In the genomic region with DNA sequence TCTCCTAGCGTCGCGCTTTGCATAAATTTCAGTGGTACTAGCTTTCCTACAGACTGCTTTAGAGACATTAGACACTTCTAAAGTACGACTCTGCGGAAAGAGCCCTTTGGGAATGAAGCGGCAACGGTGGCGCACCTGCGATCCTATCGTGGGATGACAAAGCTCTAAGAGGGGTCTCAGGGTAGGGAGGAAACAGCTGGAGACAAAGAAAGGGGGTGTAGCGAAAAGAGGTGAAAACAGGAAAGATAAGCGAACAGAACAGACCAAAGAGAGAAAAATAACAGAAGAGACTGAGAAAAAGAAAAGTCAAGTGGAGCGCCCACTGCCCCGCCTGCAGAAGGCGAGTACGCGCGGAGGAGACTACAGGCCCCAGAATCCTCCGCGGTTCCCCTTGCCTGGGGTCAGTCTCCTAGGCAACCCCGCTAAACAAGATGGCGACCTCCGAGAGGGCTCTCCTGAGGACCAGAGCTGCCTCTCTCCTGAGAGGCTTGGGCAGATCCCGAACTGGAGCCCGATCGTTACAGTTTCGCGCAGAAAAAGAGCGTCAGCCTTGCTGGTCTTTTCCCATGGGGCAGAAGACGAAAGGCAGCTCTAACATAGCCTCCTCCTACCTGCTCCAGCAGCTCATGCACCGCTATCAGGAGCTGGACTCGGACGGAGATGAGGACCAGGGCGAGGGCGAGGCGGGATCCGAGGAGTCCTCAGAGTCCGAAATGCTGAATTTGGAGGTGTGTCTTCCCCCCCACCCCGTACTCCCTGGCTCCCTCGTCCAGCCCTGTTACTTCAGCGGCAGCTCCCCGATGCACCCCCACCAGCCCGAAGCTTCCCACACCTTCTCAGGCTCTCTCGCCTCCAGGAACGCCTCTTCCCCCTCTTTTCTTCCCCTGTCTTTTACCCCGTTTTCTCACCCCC, we compare ENCODE assay signal across 8 cellular contexts. TPM values are rescaled to one million over a fixed set of nuclear protein-coding genes. Genes with fewer than 3 reads are reported as not detected.
DNase-seq lines count a peak whose midpoint lies in the region; ATAC-seq and TF ChIP-seq lines count a peak whose summit lies in the region.

A gene with protein sequence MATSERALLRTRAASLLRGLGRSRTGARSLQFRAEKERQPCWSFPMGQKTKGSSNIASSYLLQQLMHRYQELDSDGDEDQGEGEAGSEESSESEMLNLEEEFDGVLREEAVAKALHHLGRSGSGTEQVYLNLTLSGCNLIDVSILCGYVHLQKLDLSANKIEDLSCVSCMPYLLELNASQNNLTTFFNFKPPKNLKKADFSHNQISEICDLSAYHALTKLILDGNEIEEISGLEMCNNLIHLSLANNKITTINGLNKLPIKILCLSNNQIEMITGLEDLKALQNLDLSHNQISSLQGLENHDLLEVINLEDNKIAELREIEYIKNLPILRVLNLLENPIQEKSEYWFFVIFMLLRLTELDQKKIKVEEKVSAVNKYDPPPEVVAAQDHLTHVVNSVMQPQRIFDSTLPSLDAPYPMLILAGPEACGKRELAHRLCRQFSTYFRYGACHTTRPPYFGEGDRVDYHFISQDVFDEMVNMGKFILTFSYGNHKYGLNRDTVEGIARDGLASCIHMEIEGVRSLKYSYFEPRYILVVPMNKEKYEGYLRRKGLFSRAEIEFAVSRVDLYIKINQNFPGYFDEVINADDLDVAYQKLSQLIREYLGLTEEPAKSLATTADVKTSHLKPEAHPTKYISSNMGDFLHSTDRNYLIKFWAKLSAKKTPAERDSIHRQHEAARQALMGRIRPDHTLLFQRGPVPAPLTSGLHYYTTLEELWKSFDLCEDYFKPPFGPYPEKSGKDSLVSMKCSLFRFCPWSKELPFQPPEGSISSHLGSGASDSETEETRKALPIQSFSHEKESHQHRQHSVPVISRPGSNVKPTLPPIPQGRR (plus strand): TSS at position 404 of the 912 bp plus-strand sequence. CDS start 28 bp downstream, at position 432.

- WGBS in lower leg skin, 2 donors: 4% methylated on average over 40 to 46 of the region's 46 CpGs

- TF ChIP-seq CTCF in lower leg skin (IDR thresholded peaks at IDR 0.05): no peak

- DNase-seq in C1 segment of cervical spinal cord (lab: John Stamatoyannopoulos, UW) (peak in 13 of 14 donors; percentile 12 to 78 (median 62)), NCI-H526 treated with DMSO at 0.1 percent for 48 hours (lab: John Stamatoyannopoulos, UW) (peak; percentile 84), ecto neural progenitor cell (ENCODE audit: low spot score) (peak; percentile 91), lower leg skin (ENCODE audit: low spot score in 2 of 2) (peak; percentile 72 to 93)
- peak; percentile 73 to 80 for DNase-seq in activated CD4-positive, alpha-beta T cell treated with anti-CD3 and anti-CD28 coated beads, Interleukin-2, amount 50 U/mL, for 48 hours
- peak; percentile 67 to 71 for DNase-seq in stimulated activated CD4-positive, alpha-beta T cell treated with anti-CD3 and anti-CD28 coated beads, Interleukin-2, amount 100 ng/mL, for 48 hours

- intact Hi-C loops in lower leg skin (cut with DNase I; ENCODE audit: low total_unique reads): no loop called here

- ATAC-seq in GM19438 (IDR thresholded peaks at IDR 0.05; ENCODE audit: low read depth, unreplicated experiment): peak; percentile 100
- ATAC-seq in HG03521 (IDR thresholded peaks at IDR 0.05; ENCODE audit: unreplicated experiment): peak; percentile 100

- no peak for TF ChIP-seq POLR2A in lower leg skin (IDR thresholded peaks at IDR 0.05)

- H3K4me3 ChIP-seq in lower leg skin (ENCODE audit: low read depth, poor library complexity, severe bottlenecking): peak within 1 kb of the TSS; percentile 48

RNA-seq across cellular contexts. Expression of the gene that starts here (rescaled TPM):
- under 1 TPM; 0.08 to 0.68 (median 0.18) TPM for total RNA-seq in lower leg skin

Comparison
In these comparisons a context has a peak if more than half of its experiments do, and no peak if none do; other contexts are left out.
1. Peak in every context shown above with its lines: DNase-seq, ATAC-seq and H3K4me3 ChIP-seq.
2. Peak in DNase-seq and H3K4me3 ChIP-seq in lower leg skin; RNA of the gene not detected or under 1 TPM.